2 cellular contexts compared by ENCODE assay signal in genomic region chr10:97038688-97039087, GRCh38.
TF ChIP-seq lines count a peak whose summit lies in the region.

No MANE protein-coding gene starts in this region.

TF ChIP-seq in A549, 52 proteins besides CTCF, POLR2A, EP300 and RAD21 (continued from another document):
- TF ChIP-seq KDM1A (IDR thresholded peaks at IDR 0.05; ENCODE audit: low read depth) (peak; percentile 71; the same call in 1 of the 2 replicates), RFX5 (IDR thresholded peaks at IDR 0.05) (no peak), FOSB (CRISPR knock-in tag; IDR thresholded peaks at IDR 0.05) (no peak)

TF ChIP-seq in K562, 482 proteins besides CTCF, POLR2A, EP300 and RAD21:
- TF ChIP-seq PBX2 (CRISPR knock-in tag; IDR thresholded peaks at IDR 0.05; ENCODE audit: low read depth) (no peak), PBX2 (tag; conservative IDR thresholded peaks at IDR 0.05; ENCODE audit: low read depth) (no peak), ARID3A (IDR thresholded peaks at IDR 0.05; ENCODE audit: borderline replicate concordance, low read depth, low read length) (no peak), SMAD2 (IDR thresholded peaks at IDR 0.05; ENCODE audit: low read depth, low read length) (no peak), GTF2B (IDR thresholded peaks at IDR 0.05; ENCODE audit: extremely low read depth, insufficient read length) (no peak), FOXK1 (CRISPR knock-in tag; IDR thresholded peaks at IDR 0.05; ENCODE audit: borderline replicate concordance) (no peak), TAL1 (IDR thresholded peaks at IDR 0.05) (no peak), TSHZ1 (CRISPR knock-in tag; IDR thresholded peaks at IDR 0.05) (no peak), PHF20 (IDR thresholded peaks at IDR 0.05; ENCODE audit: partially characterized antibody) (peak; percentile 19), ZNF282 (CRISPR knock-in tag; IDR thresholded peaks at IDR 0.05) (no peak), RCOR1 (IDR thresholded peaks at IDR 0.05; ENCODE audit: borderline replicate concordance in 1 of 2, low read depth in 2 of 2, low read length in 2 of 2) (no peak), IFI16 (CRISPR knock-in tag; IDR thresholded peaks at IDR 0.05) (no peak), PRPF4 (IDR thresholded peaks at IDR 0.05; ENCODE audit: insufficient read depth, low read depth, low read length, poor library complexity, severe bottlenecking) (no peak), NONO (IDR thresholded peaks at IDR 0.05; ENCODE audit: low read depth in 2 of 2, low read length in 1 of 2) (no peak), SUPT5H (IDR thresholded peaks at IDR 0.05) (no peak), BCOR (IDR thresholded peaks at IDR 0.05) (peak; percentile 72; the same call in 1 of the 2 replicates), TFE3 (CRISPR knock-in tag; IDR thresholded peaks at IDR 0.05) (no peak), GATA2 (CRISPR knock-in tag; IDR thresholded peaks at IDR 0.05) (no peak), PRMT5 (CRISPR knock-in tag; IDR thresholded peaks at IDR 0.05) (no peak), POLR2G (IDR thresholded peaks at IDR 0.05; ENCODE audit: low read depth, low read length) (no peak), SAFB2 (IDR thresholded peaks at IDR 0.05; ENCODE audit: borderline replicate concordance, low read depth, low read length, severe bottlenecking) (no peak), TCF7L2 (IDR thresholded peaks at IDR 0.05; ENCODE audit: low read depth, low read length) (no peak), PCBP1 (IDR thresholded peaks at IDR 0.05; ENCODE audit: low read depth, low read length, poor library complexity, severe bottlenecking) (no peak), TCFL5 (CRISPR knock-in tag; conservative IDR thresholded peaks at IDR 0.05) (no peak), VEZF1 (CRISPR knock-in tag; IDR thresholded peaks at IDR 0.05) (no peak), BACH1 (tag; IDR thresholded peaks at IDR 0.05) (no peak), NFXL1 (CRISPR knock-in tag; IDR thresholded peaks at IDR 0.05) (no peak), HDAC2 (IDR thresholded peaks at IDR 0.05) (peak; percentile 44; the same call in 1 of the 2 replicates), PTRF (tag; IDR thresholded peaks at IDR 0.05) (no peak), HMGXB4 (CRISPR knock-in tag; IDR thresholded peaks at IDR 0.05) (no peak), XRCC3 (IDR thresholded peaks at IDR 0.05) (no peak), ZNF518B (CRISPR knock-in tag; IDR thresholded peaks at IDR 0.05) (no peak), ARNT (IDR thresholded peaks at IDR 0.05) (no peak), NCOR1 (IDR thresholded peaks at IDR 0.05) (no peak), TSC22D4 (tag; IDR thresholded peaks at IDR 0.05) (no peak), OTX1 (CRISPR knock-in tag; IDR thresholded peaks at IDR 0.05) (no peak), CBX3 (IDR thresholded peaks at IDR 0.05; ENCODE audit: borderline replicate concordance in 1 of 2, low read length in 2 of 2) (no peak), ZNF764 (CRISPR knock-in tag; IDR thresholded peaks at IDR 0.05; ENCODE audit: low read depth) (no peak), UBTF (IDR thresholded peaks at IDR 0.05; ENCODE audit: borderline replicate concordance in 1 of 2, low read depth in 2 of 2, low read length in 2 of 2) (no peak), EP400 (IDR thresholded peaks at IDR 0.05) (no peak), ETV5 (CRISPR knock-in tag; IDR thresholded peaks at IDR 0.05; ENCODE audit: low read depth) (no peak), RBM25 (IDR thresholded peaks at IDR 0.05; ENCODE audit: low read depth, low read length, severe bottlenecking) (peak; percentile 75), LARP7 (IDR thresholded peaks at IDR 0.05) (no peak), HDAC6 (IDR thresholded peaks at IDR 0.05; ENCODE audit: low read depth, low read length) (no peak), KDM1A (IDR thresholded peaks at IDR 0.05) (peak; percentile 18 to 31; a peak in 1 of 4 replicates), ELF1 (tag; IDR thresholded peaks at IDR 0.05) (no peak), ADNP (tag; IDR thresholded peaks at IDR 0.05) (peak; percentile 66)
TF ChIP-seq in K562: peak in this region for 6.
